ENCODE assay signal across 10 cellular contexts in the genomic region with DNA sequence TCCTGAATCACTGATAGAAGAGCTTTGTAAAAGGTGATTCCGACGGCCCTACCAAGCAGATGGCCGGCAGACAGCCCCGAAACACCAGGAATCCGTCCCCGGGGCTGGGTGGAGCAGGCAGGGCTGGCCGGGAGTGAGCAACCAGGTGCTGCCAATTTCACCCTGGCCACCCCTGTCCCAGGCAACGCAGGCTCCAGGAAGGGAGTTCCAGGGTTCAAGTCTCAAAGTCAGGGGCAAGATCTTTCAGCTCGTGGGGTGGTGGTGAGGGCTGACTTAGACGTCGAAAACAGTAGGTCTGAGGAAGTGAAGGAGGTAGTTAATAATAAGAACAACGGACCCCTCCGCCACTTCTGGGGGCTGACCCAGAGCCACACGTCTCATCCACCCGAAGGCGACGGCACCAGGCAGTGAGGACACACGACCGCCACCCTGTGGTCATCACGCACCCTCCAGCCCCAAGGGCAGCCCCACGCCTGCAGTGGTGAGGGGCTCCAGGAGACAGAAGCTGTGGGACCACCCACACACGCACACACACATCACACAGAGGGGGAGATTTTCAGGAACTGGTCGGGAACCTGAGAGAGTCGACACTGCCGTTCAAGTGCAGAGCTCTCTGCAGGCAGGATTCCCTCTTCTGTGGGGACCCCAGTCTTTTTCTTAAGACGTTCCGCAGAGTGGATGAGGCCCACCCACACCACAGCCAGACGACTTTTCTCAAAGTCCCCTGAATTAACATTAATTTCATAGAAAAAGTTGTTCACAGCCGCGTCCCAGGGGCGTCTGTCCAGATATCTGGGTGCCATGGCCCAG.
DNase-seq lines count a peak whose midpoint lies in the region; ATAC-seq and TF ChIP-seq lines count a peak whose summit lies in the region.
"Had no signal": no experiment of that assay in that cellular context is flagged by ENCODE, and none has a peak within 500 bp of the region (broad histone marks: within the 10 kb centered on the region; RNA-seq: fewer than 3 reads in every experiment).

No MANE protein-coding gene starts in this region.

- no peaks in the 10 kb centered on the region for H3K36me3 Mint-ChIP-seq in activated CD8-positive, alpha-beta T cell treated with anti-CD3 and anti-CD28 coated beads for 36 hours (ENCODE audit: low read depth)
- H3K36me3 Mint-ChIP-seq in mesothelial cell of epicardium: no peaks in the 10 kb centered on the region
- H3K36me3 Mint-ChIP-seq: brain had no signal

- H3K9me3 Mint-ChIP-seq in activated CD8-positive, alpha-beta T cell treated with anti-CD3 and anti-CD28 coated beads for 36 hours: no peaks in the 10 kb centered on the region
- peaks cover 6% of the 10 kb centered on the region for H3K9me3 Mint-ChIP-seq in mesothelial cell of epicardium

- no peaks in the 10 kb centered on the region for H3K4me1 Mint-ChIP-seq in activated CD8-positive, alpha-beta T cell treated with anti-CD3 and anti-CD28 coated beads for 36 hours (ENCODE audit: low read depth)
- H3K4me1 Mint-ChIP-seq in mesothelial cell of epicardium: no peaks in the 10 kb centered on the region

- CTCF ChIA-PET in BJ (lab: Yijun Ruan, JAX): interaction anchor here (0.5 to 3.0 kb wide), 17 partner anchors 11 to 1115 kb away, joined by 3 to 20 read pairs (median 3); no protein-coding TSS in a partner anchor
- CTCF ChIA-PET in activated CD8-positive, alpha-beta T cell treated with anti-CD3 and anti-CD28 coated beads for 36 hours (lab: Charles Lee): interaction anchor here (0.8 to 2.8 kb wide), 12 partner anchors 11 to 969 kb away, joined by 3 to 19 read pairs (median 3); no protein-coding TSS in a partner anchor

- H3K27ac Mint-ChIP-seq in activated CD8-positive, alpha-beta T cell treated with anti-CD3 and anti-CD28 coated beads for 36 hours: no peak overlapping the region
- no peak overlapping the region for H3K27ac Mint-ChIP-seq in mesothelial cell of epicardium
- H3K27ac Mint-ChIP-seq: T-helper 1 cell treated with Interleukin-12 subunit alpha and Interleukin-12 subunit beta and Interleukin-4 antibody, amounts not matched to agents 30 μg/mL and 1 μg/mL, for 36 hours had no signal

- H3K4me3 ChIP-seq in BJ (ENCODE audit: low read depth, low read length): no peak overlapping the region

- H3K4me3 Mint-ChIP-seq in activated CD8-positive, alpha-beta T cell treated with anti-CD3 and anti-CD28 coated beads for 36 hours: no peak overlapping the region
- no peak overlapping the region for H3K4me3 Mint-ChIP-seq in mesothelial cell of epicardium
- H3K4me3 Mint-ChIP-seq: T-helper 1 cell treated with Interleukin-12 subunit alpha and Interleukin-12 subunit beta and Interleukin-4 antibody, amounts not matched to agents 30 μg/mL and 1 μg/mL, for 36 hours had no signal

- peaks cover 20% of the 10 kb centered on the region for H3K27me3 Mint-ChIP-seq in activated CD8-positive, alpha-beta T cell treated with anti-CD3 and anti-CD28 coated beads for 36 hours
- peaks cover 64% of the 10 kb centered on the region for H3K27me3 Mint-ChIP-seq in mesothelial cell of epicardium (ENCODE audit: low read depth)

- POLR2A ChIA-PET in BJ (lab: Charles Lee): no interaction called here
- POLR2A ChIA-PET in activated CD8-positive, alpha-beta T cell treated with anti-CD3 and anti-CD28 coated beads for 36 hours (lab: Charles Lee): interaction anchor here (0.5 kb wide), 1 partner anchor 968 kb away, joined by 3 read pairs; no protein-coding TSS in a partner anchor

- intact Hi-C loops in activated CD8-positive, alpha-beta T cell treated with anti-CD3 and anti-CD28 coated beads for 36 hours (cut with micrococcal nuclease): loop anchor here (10.0 kb wide), 1 partner anchor 969 kb away; no protein-coding TSS in a partner anchor

- no peaks in the 10 kb centered on the region; the same call in 1 of the 2 replicates for H3K27me3 ChIP-seq in BJ (ENCODE audit: control insufficient read depth, insufficient read depth, low read length)

- H3K36me3 ChIP-seq in BJ (ENCODE audit: control insufficient read depth, insufficient read depth, low read length): no peaks in the 10 kb centered on the region

- in situ Hi-C loops in GM13976 (cut with MboI; ENCODE audit: low sequenced_read_pairs, unreplicated experiment): loop anchor here (25.0 kb wide), 1 partner anchor 981 kb away; no protein-coding TSS in a partner anchor

- DNase-seq in BJ (ENCODE audit: low read depth) (no peak), GM13976 (ENCODE audit: low spot score) (no peak), kidney tubule cell (ENCODE audit: low spot score) (peak; percentile 13), mesothelial cell of epicardium (ENCODE audit: low spot score in 2 of 2, unreplicated experiment in 2 of 2) (no peak)
- peak; percentile 28 for DNase-seq in activated CD8-positive, alpha-beta T cell treated with anti-CD3 and anti-CD28 coated beads for 36 hours

- TF ChIP-seq CTCF in BJ (IDR thresholded peaks at IDR 0.05; ENCODE audit: insufficient read depth, low read depth, low read length) (peak; percentile 46; the same call in 1 of the 2 replicates), GM13976 (IDR thresholded peaks at IDR 0.05; ENCODE audit: borderline replicate concordance, control extremely low read depth, extremely low read depth, insufficient read depth, missing control alignments) (peak; percentile 33), mesothelial cell of epicardium (IDR thresholded peaks at IDR 0.05; ENCODE audit: unreplicated experiment) (no peak)
- no peak for TF ChIP-seq CTCF in activated CD8-positive, alpha-beta T cell treated with anti-CD3 and anti-CD28 coated beads for 36 hours (IDR thresholded peaks at IDR 0.05)

- peak; percentile 47 for ATAC-seq in activated CD8-positive, alpha-beta T cell treated with anti-CD3 and anti-CD28 coated beads for 36 hours
- ATAC-seq in HG03025 (IDR thresholded peaks at IDR 0.05; ENCODE audit: low FRiP score, unreplicated experiment) (no peak), GM21576 (IDR thresholded peaks at IDR 0.05; ENCODE audit: unreplicated experiment) (no peak), GM18907 (IDR thresholded peaks at IDR 0.05; ENCODE audit: unreplicated experiment) (no peak)

Comparison
In these comparisons a context has a peak if more than half of its experiments do, and no peak if none do; other contexts are left out.
1. DNase-seq: peak in activated CD8-positive, alpha-beta T cell treated with anti-CD3 and anti-CD28 coated beads for 36 hours (single experiment) and kidney tubule cell (single experiment); none in BJ (single experiment), GM13976 (single experiment) and mesothelial cell of epicardium (0 of 2).
2. CTCF ChIP-seq: peak in BJ (single experiment) and GM13976 (single experiment); none in activated CD8-positive, alpha-beta T cell treated with anti-CD3 and anti-CD28 coated beads for 36 hours (single experiment) and mesothelial cell of epicardium (single experiment).